Comparison of ENCODE assay signal across 8 cellular contexts in the genomic region with DNA sequence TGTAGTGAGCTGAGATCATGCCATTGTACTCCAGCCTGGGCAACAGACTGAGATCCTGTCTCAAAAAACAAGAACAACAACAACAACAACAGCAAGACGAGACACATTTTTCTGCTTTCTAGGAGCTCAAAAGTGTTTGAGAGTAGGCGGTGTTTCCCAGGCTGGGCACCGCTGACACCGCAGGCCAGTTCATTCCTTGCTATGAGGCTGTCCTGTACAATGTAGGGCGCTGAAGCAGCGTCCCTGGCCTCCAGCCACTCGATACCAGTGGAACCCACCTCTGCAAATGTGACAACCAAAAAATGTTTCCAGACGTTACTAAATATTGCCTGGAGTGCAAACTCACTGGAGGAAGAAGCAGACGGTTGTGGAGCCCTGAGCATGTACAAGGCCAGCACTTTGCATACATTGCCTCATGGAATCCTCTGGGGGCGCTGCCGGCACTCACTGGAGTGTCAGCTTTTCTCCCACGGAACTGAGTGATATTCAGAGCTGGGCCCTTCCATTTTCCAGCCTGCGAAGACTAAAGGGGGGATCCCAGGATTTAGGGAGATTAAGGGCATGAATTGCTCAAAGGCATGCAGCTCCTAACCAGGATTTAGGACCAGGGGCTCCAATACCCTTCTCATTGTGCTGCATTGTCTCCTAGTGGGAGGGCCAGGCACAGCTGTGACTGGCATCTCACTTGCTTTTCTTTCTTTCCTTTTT. TPM values are rescaled to one million over a fixed set of nuclear protein-coding genes. Genes with fewer than 3 reads are reported as not detected.
A peak's percentile ranks its signal among the peaks of the same experiment; 100 is the strongest.
DNase-seq lines count a peak whose midpoint lies in the region; ATAC-seq and TF ChIP-seq lines count a peak whose summit lies in the region.

No MANE protein-coding gene starts in this region.

- H3K4me2 ChIP-seq in parathyroid adenoma (ENCODE audit: low read length): no peak overlapping the region

- DNase-seq in CD8-positive, alpha-beta memory T cell: peak in 3 of 5 donors; percentile 16 to 59 (median 36)
- DNase-seq in RWPE2 (ENCODE audit: low spot score) (no peak), glomerular visceral epithelial cell (ENCODE audit: extremely low spot score) (peak; percentile 40)
- peak; percentile 67 for DNase-seq in activated naive CD4-positive, alpha-beta T cell treated with Interleukin-2 at 50 U/mL for 16 hours

- no peaks in the 10 kb centered on the region for H3K9me3 ChIP-seq in CD8-positive, alpha-beta memory T cell (ENCODE audit: low read length)
- H3K9me3 ChIP-seq in RWPE2 (ENCODE audit: severe bottlenecking): no peaks in the 10 kb centered on the region
- H3K9me3 ChIP-seq in parathyroid adenoma (ENCODE audit: control insufficient read depth, low read length): no peaks in the 10 kb centered on the region

- ATAC-seq in HG03342 (IDR thresholded peaks at IDR 0.05; ENCODE audit: unreplicated experiment) (peak; percentile 58), RWPE2 (ENCODE audit: low read depth) (peak; percentile 78), HG02970 (IDR thresholded peaks at IDR 0.05; ENCODE audit: low FRiP score, unreplicated experiment) (no peak), HG03095 (IDR thresholded peaks at IDR 0.05; ENCODE audit: unreplicated experiment) (no peak)

- H3K79me2 ChIP-seq in parathyroid adenoma: no peaks in the 10 kb centered on the region

- H3K36me3 ChIP-seq in CD8-positive, alpha-beta memory T cell (ENCODE audit: insufficient read depth, low read length): no peaks in the 10 kb centered on the region
- H3K36me3 ChIP-seq in RWPE2 (ENCODE audit: low read depth) (no peaks in the 10 kb centered on the region), parathyroid adenoma (ENCODE audit: control insufficient read depth, insufficient read depth, low read length) (no peaks in the 10 kb centered on the region)

- H3K27ac Mint-ChIP-seq in CD8-positive, alpha-beta memory T cell: no peak overlapping the region

- H3K9me3 Mint-ChIP-seq in CD8-positive, alpha-beta memory T cell: no peaks in the 10 kb centered on the region

- TF ChIP-seq CTCF in RWPE2 (IDR thresholded peaks at IDR 0.05; ENCODE audit: poor library complexity, severe bottlenecking) (peak; percentile 53), parathyroid adenoma (IDR thresholded peaks at IDR 0.05) (peak; percentile 74)

- H3K4me3 ChIP-seq in CD8-positive, alpha-beta memory T cell (ENCODE audit: low read length): no peak overlapping the region
- H3K4me3 ChIP-seq in RWPE2 (ENCODE audit: severe bottlenecking): no peak overlapping the region
- H3K4me3 ChIP-seq in parathyroid adenoma (ENCODE audit: low read depth, low read length): no peak overlapping the region

- POLR2A ChIA-PET in CD8-positive, alpha-beta memory T cell (lab: Charles Lee): interaction anchor here (0.7 to 1.5 kb wide), 2 partner anchors 24 to 36 kb away, joined by 3 read pairs; a partner anchor contains a TSS

- H3K27me3 ChIP-seq in CD8-positive, alpha-beta memory T cell (ENCODE audit: insufficient read depth, low read length, poor library complexity, severe bottlenecking): no peaks in the 10 kb centered on the region
- H3K27me3 ChIP-seq in RWPE2 (ENCODE audit: insufficient read depth, poor library complexity, severe bottlenecking) (no peaks in the 10 kb centered on the region), parathyroid adenoma (ENCODE audit: control insufficient read depth, insufficient read depth, low read length) (no peaks in the 10 kb centered on the region)

- peak overlapping the region; percentile 74 for H2AFZ ChIP-seq in parathyroid adenoma

- no peaks in the 10 kb centered on the region for H3K4me1 Mint-ChIP-seq in CD8-positive, alpha-beta memory T cell

- CTCF ChIA-PET in CD8-positive, alpha-beta memory T cell (lab: Charles Lee): interaction anchor here (0.7 to 5.2 kb wide), 12 partner anchors 9 to 144 kb away, joined by 3 to 52 read pairs (median 4); a partner anchor contains a TSS

- H3K27me3 Mint-ChIP-seq in CD8-positive, alpha-beta memory T cell: no peaks in the 10 kb centered on the region

- H3K4me3 Mint-ChIP-seq in CD8-positive, alpha-beta memory T cell: peak overlapping the region in 1 of 7 donors; percentile 64

- no peak overlapping the region for H3K9ac ChIP-seq in parathyroid adenoma

- no peak overlapping the region for H3K27ac ChIP-seq in CD8-positive, alpha-beta memory T cell (ENCODE audit: low read depth, low read length)
- H3K27ac ChIP-seq in RWPE2 (ENCODE audit: poor library complexity, severe bottlenecking) (no peak overlapping the region), parathyroid adenoma (peak overlapping the region; percentile 22)

- no peaks in the 10 kb centered on the region for H3K36me3 Mint-ChIP-seq in CD8-positive, alpha-beta memory T cell

- H3K4me1 ChIP-seq in CD8-positive, alpha-beta memory T cell (ENCODE audit: insufficient read depth, low read length): peaks cover 6% of the 10 kb centered on the region
- H3K4me1 ChIP-seq in RWPE2 (ENCODE audit: insufficient read depth, poor library complexity, severe bottlenecking) (no peaks in the 10 kb centered on the region), parathyroid adenoma (peaks cover 5% of the 10 kb centered on the region)

RNA-seq across cellular contexts. Expression of a gene that starts 5.8 kb away (rescaled TPM):
- total RNA-seq in CD8-positive, alpha-beta memory T cell: 10 to 100 TPM; 59.9 to 60.9 TPM
- 29.4 TPM for polyA plus RNA-seq in CD8-positive, alpha-beta memory T cell

RNA-seq across cellular contexts. Expression of a gene that starts 24.1 kb away (rescaled TPM):
- total RNA-seq in CD8-positive, alpha-beta memory T cell: 100 to 1,000 TPM; 757 to 758 TPM
- 103 TPM for polyA plus RNA-seq in CD8-positive, alpha-beta memory T cell

RNA-seq across cellular contexts. Expression of a gene that starts 36.3 kb away (rescaled TPM):
- total RNA-seq in CD8-positive, alpha-beta memory T cell: 100 to 1,000 TPM; 158 to 160 TPM
- polyA plus RNA-seq in CD8-positive, alpha-beta memory T cell: 128 TPM

RNA-seq across cellular contexts. Expression of a gene that starts 39.5 kb away (rescaled TPM):
- total RNA-seq in CD8-positive, alpha-beta memory T cell: under 1 TPM; 0.27 to 0.37 TPM
- 0.03 TPM for polyA plus RNA-seq in CD8-positive, alpha-beta memory T cell

Comparison
In these comparisons a context has a peak if more than half of its experiments do, and no peak if none do; other contexts are left out.
1. ATAC-seq: peak in HG03342 (single experiment) and RWPE2 (single experiment); none in HG02970 (single experiment) and HG03095 (single experiment).